In the genomic region with DNA sequence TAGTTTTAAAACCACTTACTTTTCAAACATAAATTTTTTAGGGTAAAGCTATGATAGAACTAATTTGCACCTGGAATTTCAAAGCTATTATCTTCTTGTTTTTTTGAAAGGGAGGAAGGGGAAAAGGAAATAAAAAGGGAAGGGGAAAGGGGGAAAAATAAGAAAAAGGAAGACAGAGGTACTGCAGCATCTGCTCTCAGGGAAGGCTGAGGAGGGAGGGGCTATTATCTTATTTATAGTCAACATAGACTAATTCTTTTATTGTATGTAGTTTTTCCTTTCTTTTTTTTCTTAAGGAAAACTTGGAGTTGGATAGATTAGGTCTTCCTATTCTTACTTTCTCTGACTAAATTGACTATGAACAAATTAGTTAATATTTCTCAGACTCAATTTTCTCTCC, we compare ENCODE assay signal across 33 cellular contexts. TPM values are rescaled to one million over a fixed set of nuclear protein-coding genes. Genes with fewer than 3 reads are reported as not detected.
"Had no signal": no experiment of that assay in that cellular context is flagged by ENCODE, and none has a peak within 500 bp of the region (broad histone marks: within the 10 kb centered on the region; RNA-seq: fewer than 3 reads in every experiment).

No MANE protein-coding gene starts in this region.

- H3K27ac ChIP-seq: neutrophil, ovary, parathyroid adenoma, psoas muscle, skin epidermis, spleen, suprapubic skin, testis, tibial artery, transverse colon, upper lobe of right lung, uterus had no signal

- H3K9me3 ChIP-seq: neutrophil, ovary, psoas muscle, spleen, suprapubic skin, testis, tibial artery, transverse colon, upper lobe of right lung, uterus had no signal

- H3K27ac Mint-ChIP-seq: natural killer cell treated with Interleukin-12 subunit alpha and Interleukin-12 subunit beta and Interleukin-15 and Interleukin-18, amount 100 ng/mL, for 72 hours; nephron progenitor cell; progenitor cell of endocrine pancreas; stimulated activated memory B cell treated with anti-CD40 and anti-IgM and Interleukin-4, amounts not matched to agents 10 μg/mL and 1 μg/mL and 100 μg/mL, for 72 hours; stimulated activated naive CD8-positive, alpha-beta T cell treated with anti-CD3 and anti-CD28 coated beads, Interleukin-15, amount 100 ng/mL, for 72 hours; type B pancreatic cell had no signal

- H3K4me3 ChIP-seq: ovary, psoas muscle, skin epidermis, smooth muscle cell, spleen, suprapubic skin, testis, tibial artery, transverse colon, upper lobe of right lung, uterus had no signal

- H3K4me1 ChIP-seq: parathyroid adenoma, psoas muscle, spleen, suprapubic skin, testis, tibial artery, transverse colon, upper lobe of right lung, uterus had no signal

- H3K4me2 ChIP-seq: smooth muscle cell had no signal

- DNase-seq: naive thymus-derived CD8-positive, alpha-beta T cell; nephron progenitor cell; nucleus accumbens; ovary; posterior cingulate gyrus; psoas muscle; right cardiac atrium; spleen; stimulated activated CD4-positive, alpha-beta T cell treated with anti-CD3 and anti-CD28 coated beads, Interleukin-12 subunit alpha, Interleukin-12 subunit beta, amount 100 ng/mL, for 4 hours; stimulated activated CD4-positive, alpha-beta T cell treated with anti-CD3 and anti-CD28 coated beads, Interleukin-1b, Interleukin-23, amount 100 ng/mL, for 48 hours; stimulated activated CD4-positive, alpha-beta T cell treated with anti-CD3 and anti-CD28 coated beads, Interleukin-4, amount 100 ng/mL, for 1 hour; stimulated activated CD4-positive, alpha-beta T cell treated with anti-CD3 and anti-CD28 coated beads, Interleukin-4, amount 100 ng/mL, for 4 hours; stimulated activated CD8-positive, alpha-beta memory T cell treated with anti-CD3 and anti-CD28 coated beads, Interleukin-4, amount 100 ng/mL, for 48 hours; stimulated activated naive CD4-positive, alpha-beta T cell; stimulated activated naive CD8-positive, alpha-beta T cell treated with anti-CD3 and anti-CD28 coated beads, Interleukin-15, amount 100 ng/mL, for 72 hours; stimulated activated naive CD8-positive, alpha-beta T cell treated with anti-CD3 and anti-CD28 coated beads, Interleukin-15, Interleukin-2, amounts not matched to agents 100 U/mL and 50 U/mL, for 24 hours; substantia nigra; testis; tibial artery; transverse colon; upper lobe of right lung; uterus had no signal

- H3K36me3 Mint-ChIP-seq: natural killer cell treated with Interleukin-12 subunit alpha and Interleukin-12 subunit beta and Interleukin-15 and Interleukin-18, amount 100 ng/mL, for 72 hours had no signal

- H3K9ac ChIP-seq: parathyroid adenoma had no signal

- H3K27me3 ChIP-seq: neutrophil, ovary, spleen, suprapubic skin, testis, tibial artery, transverse colon, upper lobe of right lung, uterus had no signal

- H3K4me1 Mint-ChIP-seq: naive thymus-derived CD8-positive, alpha-beta T cell; nephron progenitor cell; neural crest cell; stimulated activated memory B cell treated with anti-CD40 and anti-IgM and Interleukin-4, amounts not matched to agents 10 μg/mL and 1 μg/mL and 100 μg/mL, for 72 hours; stimulated activated naive CD8-positive, alpha-beta T cell treated with anti-CD3 and anti-CD28 coated beads, Interleukin-15, amount 100 ng/mL, for 72 hours had no signal

- H3K36me3 ChIP-seq: ovary, uterus had no signal

- H3K9me3 Mint-ChIP-seq: naive thymus-derived CD8-positive, alpha-beta T cell; natural killer cell treated with Interleukin-12 subunit alpha and Interleukin-12 subunit beta and Interleukin-15 and Interleukin-18, amount 100 ng/mL, for 72 hours; nephron progenitor cell; neural crest cell; stimulated activated memory B cell treated with anti-CD40 and anti-IgM and Interleukin-4, amounts not matched to agents 10 μg/mL and 1 μg/mL and 100 μg/mL, for 72 hours; stimulated activated naive CD8-positive, alpha-beta T cell treated with anti-CD3 and anti-CD28 coated beads, Interleukin-15, amount 100 ng/mL, for 72 hours; type B pancreatic cell had no signal

- H2AFZ ChIP-seq: parathyroid adenoma had no signal

- ATAC-seq: naive thymus-derived CD8-positive, alpha-beta T cell; natural killer cell treated with Interleukin-12 subunit alpha and Interleukin-12 subunit beta and Interleukin-15 and Interleukin-18, amount 100 ng/mL, for 72 hours; psoas muscle; right cardiac atrium; sciatic nerve; stimulated activated memory B cell treated with anti-CD40 and anti-IgM and Interleukin-4, amounts not matched to agents 10 μg/mL and 1 μg/mL and 100 μg/mL, for 72 hours; stimulated activated naive CD8-positive, alpha-beta T cell treated with anti-CD3 and anti-CD28 coated beads, Interleukin-15, amount 100 ng/mL, for 72 hours; stimulated activated naive CD8-positive, alpha-beta T cell treated with anti-CD3 and anti-CD28 coated beads, Interleukin-15, Interleukin-2, amounts not matched to agents 100 U/mL and 50 U/mL, for 24 hours; upper lobe of right lung had no signal

- H3K4me3 Mint-ChIP-seq: naive thymus-derived CD8-positive, alpha-beta T cell; natural killer cell treated with Interleukin-12 subunit alpha and Interleukin-12 subunit beta and Interleukin-15 and Interleukin-18, amount 100 ng/mL, for 72 hours; nephron progenitor cell; neural crest cell; stimulated activated memory B cell treated with anti-CD40 and anti-IgM and Interleukin-4, amounts not matched to agents 10 μg/mL and 1 μg/mL and 100 μg/mL, for 72 hours; stimulated activated naive CD8-positive, alpha-beta T cell treated with anti-CD3 and anti-CD28 coated beads, Interleukin-15, amount 100 ng/mL, for 72 hours; type B pancreatic cell had no signal

- H3K79me2 ChIP-seq: parathyroid adenoma had no signal

- H3K27me3 Mint-ChIP-seq: naive thymus-derived CD8-positive, alpha-beta T cell; natural killer cell treated with Interleukin-12 subunit alpha and Interleukin-12 subunit beta and Interleukin-15 and Interleukin-18, amount 100 ng/mL, for 72 hours; progenitor cell of endocrine pancreas; stimulated activated memory B cell treated with anti-CD40 and anti-IgM and Interleukin-4, amounts not matched to agents 10 μg/mL and 1 μg/mL and 100 μg/mL, for 72 hours; stimulated activated naive CD8-positive, alpha-beta T cell treated with anti-CD3 and anti-CD28 coated beads, Interleukin-15, amount 100 ng/mL, for 72 hours; type B pancreatic cell had no signal

RNA-seq across cellular contexts. Expression of gene ZYG11A, which starts 41.5 kb away (rescaled TPM):
- total RNA-seq: naive thymus-derived CD8-positive, alpha-beta T cell; progenitor cell of endocrine pancreas; smooth muscle cell; upper lobe of right lung had no signal
- polyA plus RNA-seq: psoas muscle, smooth muscle cell had no signal
